ENCODE assay signal across 23 cellular contexts in genomic region chr7:28173531-28173930, GRCh38. TPM values are rescaled to one million over a fixed set of nuclear protein-coding genes. Genes with fewer than 3 reads are reported as not detected.
A peak's percentile ranks its signal among the peaks of the same experiment; 100 is the strongest.
DNase-seq lines count a peak whose midpoint lies in the region; ATAC-seq and TF ChIP-seq lines count a peak whose summit lies in the region.
"Had no signal": no experiment of that assay in that cellular context is flagged by ENCODE, and none has a peak within 500 bp of the region (broad histone marks: within the 10 kb centered on the region; RNA-seq: fewer than 3 reads in every experiment).

No MANE protein-coding gene starts in this region.

- peak overlapping the region; percentile 69 for H3K27ac ChIP-seq in left ventricle myocardium inferior (replicated peaks)
- H3K27ac ChIP-seq: BLaER1 treated with 17β-estradiol and CSF1 and Interleukin-3, amounts not matched to agents 10 nM and 100 nM; GM23248 had no signal

- DNase-seq in HAP-1 (ENCODE audit: low spot score in 2 of 2) (peak; percentile 25 to 32), chondrocyte (ENCODE audit: low spot score) (no peak), left ventricle myocardium inferior (peak; percentile 22), pons (ENCODE audit: low spot score) (peak; percentile 83)
- DNase-seq: Calu3; CD8-positive, alpha-beta T cell; DMS153; GM23248; HCEC 1CT; Kasumi-1; NCI-H1048; NCI-H1417 treated with DMSO at 0.1 percent for 48 hours; NCI-H187; NCI-H446; NCI-H526 treated with DMSO at 0.1 percent for 48 hours; OCI-M1; SHP77 had no signal

- no peaks in the 10 kb centered on the region for H3K27me3 Mint-ChIP-seq in chondrocyte (ENCODE audit: low read depth)

- H3K36me3 ChIP-seq in HAP-1 (replicated peaks) (no peaks in the 10 kb centered on the region), left ventricle myocardium inferior (no peaks in the 10 kb centered on the region)

- H3K4me1 ChIP-seq in HAP-1, result peaks cover 21% of the 10 kb centered on the region
- peaks cover 88% of the 10 kb centered on the region for H3K4me1 ChIP-seq in left ventricle myocardium inferior

- peak overlapping the region; percentile 5 for H3K27ac Mint-ChIP-seq in chondrocyte (ENCODE audit: unreplicated experiment)

- intact Hi-C loops in left ventricle myocardium inferior (cut with micrococcal nuclease), result no loop called here

- H3K4me1 Mint-ChIP-seq in chondrocyte (ENCODE audit: low read depth), result peaks cover 43% of the 10 kb centered on the region

- no peak for TF ChIP-seq CTCF in chondrocyte (IDR thresholded peaks at IDR 0.05)
- TF ChIP-seq CTCF in left ventricle myocardium inferior (IDR thresholded peaks at IDR 0.05; ENCODE audit: borderline replicate concordance), result no peak

- no peak overlapping the region for H3K4me3 Mint-ChIP-seq in chondrocyte (ENCODE audit: unreplicated experiment)
- H3K4me3 Mint-ChIP-seq: CD8-positive, alpha-beta T cell had no signal

- peaks cover 2% of the 10 kb centered on the region for H3K36me3 Mint-ChIP-seq in chondrocyte (ENCODE audit: low read depth)
- H3K36me3 Mint-ChIP-seq: CD8-positive, alpha-beta T cell had no signal

- ATAC-seq in GM21529 (IDR thresholded peaks at IDR 0.05; ENCODE audit: unreplicated experiment) (no peak), HG02852 (IDR thresholded peaks at IDR 0.05; ENCODE audit: unreplicated experiment) (no peak), HG02798 (IDR thresholded peaks at IDR 0.05; ENCODE audit: poor library complexity, unreplicated experiment) (no peak)
- ATAC-seq: CD8-positive, alpha-beta T cell had no signal

- H3K9me3 ChIP-seq in HAP-1 (no peaks in the 10 kb centered on the region), left ventricle myocardium inferior (replicated peaks) (no peaks in the 10 kb centered on the region)
- H3K9me3 ChIP-seq: BLaER1 treated with 17β-estradiol and CSF1 and Interleukin-3, amounts not matched to agents 10 nM and 100 nM had no signal

- in situ Hi-C loops in HAP-1 (cut with MboI; ENCODE audit: low sequenced_read_pairs), result no loop called here

- H3K4me3 ChIP-seq in HAP-1 (no peak overlapping the region), left ventricle myocardium inferior (no peak overlapping the region)
- H3K4me3 ChIP-seq: BLaER1 treated with 17β-estradiol and CSF1 and Interleukin-3, amounts not matched to agents 10 nM and 100 nM; GM23248; SK-N-MC had no signal

- H3K27me3 ChIP-seq in HAP-1 (ENCODE audit: low read depth) (no peaks in the 10 kb centered on the region), left ventricle myocardium inferior (ENCODE audit: low read depth) (no peaks in the 10 kb centered on the region)
- H3K27me3 ChIP-seq: BLaER1 treated with 17β-estradiol and CSF1 and Interleukin-3, amounts not matched to agents 10 nM and 100 nM had no signal

- no peaks in the 10 kb centered on the region for H3K9me3 Mint-ChIP-seq in chondrocyte (ENCODE audit: low read depth)
- H3K9me3 Mint-ChIP-seq: CD8-positive, alpha-beta T cell had no signal

RNA-seq across cellular contexts. Expression of gene JAZF1, which starts 7.1 kb away (rescaled TPM):
- total RNA-seq in chondrocyte, result 21.2 to 33.8 TPM (median 31.1 TPM) in 3 replicates
- total RNA-seq in left ventricle myocardium inferior, result 29.4 TPM
- total RNA-seq: G401 had no signal
